25 cellular contexts compared by ENCODE assay signal in the genomic region with DNA sequence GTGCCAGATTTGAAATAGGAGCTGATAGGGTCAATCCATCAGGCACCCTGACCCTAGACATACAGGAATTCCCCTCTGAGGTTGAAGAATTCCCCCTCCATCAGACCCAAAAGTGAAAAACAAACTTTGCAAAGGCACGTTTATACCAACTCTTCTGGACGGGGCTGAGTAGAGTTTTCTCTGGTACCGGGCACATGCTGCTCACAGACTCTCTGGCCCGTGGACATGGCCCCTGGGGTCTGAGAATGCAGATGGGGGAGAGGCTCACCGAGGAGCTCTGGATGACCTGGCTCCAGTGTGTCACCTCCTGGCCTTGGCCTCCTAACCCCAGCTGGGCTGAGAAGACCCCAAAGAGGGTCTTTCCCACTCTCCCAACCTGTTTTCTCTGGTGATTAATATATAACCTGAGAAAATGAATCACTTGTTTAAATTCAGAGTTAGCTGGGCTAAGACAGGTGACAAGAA. TPM values are rescaled to one million over a fixed set of nuclear protein-coding genes. Genes with fewer than 3 reads are reported as not detected.
DNase-seq lines count a peak whose midpoint lies in the region; ATAC-seq, FAIRE-seq and TF ChIP-seq lines count a peak whose summit lies in the region.
"Had no signal": no experiment of that assay in that cellular context is flagged by ENCODE, and none has a peak within 500 bp of the region (broad histone marks: within the 10 kb centered on the region; RNA-seq: fewer than 3 reads in every experiment).

No MANE protein-coding gene starts in this region.

- no peaks in the 10 kb centered on the region for H3K27me3 ChIP-seq in pancreas

- H3K27ac ChIP-seq in pancreas, result no peak overlapping the region
- H3K27ac ChIP-seq: skin epidermis had no signal

- DNase-seq in GM10248 (ENCODE audit: extremely low spot score), result peak; percentile 35
- no peak for DNase-seq in central memory CD8-positive, alpha-beta T cell (ENCODE audit: low spot score in 2 of 2)
- no peak for DNase-seq in AG08396 (ENCODE audit: low spot score)
- no peak for DNase-seq in DMS79 (lab: John Stamatoyannopoulos, UW)
- no peak for DNase-seq in pancreas
- DNase-seq: activated CD4-positive, alpha-beta T cell treated with anti-CD3 and anti-CD28 coated beads for 1 hour; activated CD8-positive, alpha-beta memory T cell treated with anti-CD3 and anti-CD28 coated beads, Interleukin-2, amount 50 U/mL, for 4 hours; foreskin fibroblast; kidney glomerular epithelial cell; mesenchymal stem cell; naive thymus-derived CD8-positive, alpha-beta T cell; NCI-H1694 treated with DMSO at 0.1 percent for 48 hours; NCI-H446 treated with DMSO at 0.1 percent for 48 hours; posterior cingulate gyrus; SK-N-SH; stimulated activated CD4-positive, alpha-beta T cell treated with anti-CD3 and anti-CD28 coated beads, Interleukin-2, amount 100 ng/mL, for 48 hours; substantia nigra; T-helper 9 cell had no signal

- H3K4me3 Mint-ChIP-seq in central memory CD8-positive, alpha-beta T cell, result no peak overlapping the region
- H3K4me3 Mint-ChIP-seq: activated naive CD4-positive, alpha-beta T cell treated with anti-CD3 and anti-CD28 coated beads, Interleukin-2, amount 50 U/mL, for 24 hours; naive thymus-derived CD8-positive, alpha-beta T cell had no signal

- ATAC-seq in GM18870 (IDR thresholded peaks at IDR 0.05; ENCODE audit: unreplicated experiment) (peak; percentile 50), HG03159 (IDR thresholded peaks at IDR 0.05; ENCODE audit: unreplicated experiment) (peak; percentile 42), HG03095 (IDR thresholded peaks at IDR 0.05; ENCODE audit: unreplicated experiment) (no peak), pancreas (no peak)
- ATAC-seq in central memory CD8-positive, alpha-beta T cell (replicated peaks; ENCODE audit: extremely low read depth, poor library complexity, severe bottlenecking), result no peak
- ATAC-seq: HCT116; naive thymus-derived CD8-positive, alpha-beta T cell had no signal

- POLR2A ChIA-PET in GM10248 (lab: Yijun Ruan, JAX), result no interaction called here

- CTCF ChIA-PET in GM10248 (lab: Yijun Ruan, JAX), result interaction anchor here (0.6 to 2.1 kb wide), 10 partner anchors 10 to 350 kb away, joined by 3 to 7 read pairs (median 4); no protein-coding TSS in a partner anchor

- H3K9me3 Mint-ChIP-seq in central memory CD8-positive, alpha-beta T cell, result no peaks in the 10 kb centered on the region
- H3K9me3 Mint-ChIP-seq: activated naive CD4-positive, alpha-beta T cell treated with anti-CD3 and anti-CD28 coated beads, Interleukin-2, amount 50 U/mL, for 24 hours had no signal

- intact Hi-C loops in pancreas (cut with DNase I), result loop anchor here in 1 of 3 donors (10.0 kb wide), 1 partner anchor 116 kb away; no protein-coding TSS in a partner anchor

- no peaks in the 10 kb centered on the region for H3K27me3 Mint-ChIP-seq in central memory CD8-positive, alpha-beta T cell
- H3K27me3 Mint-ChIP-seq: activated naive CD4-positive, alpha-beta T cell treated with anti-CD3 and anti-CD28 coated beads, Interleukin-2, amount 50 U/mL, for 24 hours; naive thymus-derived CD8-positive, alpha-beta T cell had no signal

- H3K27ac Mint-ChIP-seq in central memory CD8-positive, alpha-beta T cell (ENCODE audit: low read depth), result peak overlapping the region; percentile 61
- H3K27ac Mint-ChIP-seq: activated naive CD4-positive, alpha-beta T cell treated with anti-CD3 and anti-CD28 coated beads, Interleukin-2, amount 50 U/mL, for 24 hours had no signal

- H3K4me1 ChIP-seq in pancreas, result peaks cover 0 to 13% (median 4%) of the 10 kb centered on the region in 3 donors

- H3K4me1 Mint-ChIP-seq in central memory CD8-positive, alpha-beta T cell, result peaks cover 11% of the 10 kb centered on the region

- no peak for FAIRE-seq in pancreas (lab: Jason Lieb, UNC)

- TF ChIP-seq CTCF in GM10248 (IDR thresholded peaks at IDR 0.05; ENCODE audit: control extremely low read depth, extremely low read depth, low read depth, missing control alignments) (no peak), pancreas (IDR thresholded peaks at IDR 0.05) (no peak)

- 40 to 62% methylated on average over 5 of the region's 5 CpGs for WGBS in pancreas, 2 donors

- H3K9me3 ChIP-seq in pancreas, result no peaks in the 10 kb centered on the region
- H3K9me3 ChIP-seq: SK-N-SH had no signal

- H3K36me3 ChIP-seq in pancreas, result no peaks in the 10 kb centered on the region

- no peak overlapping the region for H3K4me3 ChIP-seq in pancreas
- H3K4me3 ChIP-seq: skin epidermis had no signal

- no peaks in the 10 kb centered on the region for H3K36me3 Mint-ChIP-seq in central memory CD8-positive, alpha-beta T cell (ENCODE audit: insufficient read depth)
- H3K36me3 Mint-ChIP-seq: activated naive CD4-positive, alpha-beta T cell treated with anti-CD3 and anti-CD28 coated beads, Interleukin-2, amount 50 U/mL, for 24 hours had no signal

RNA-seq across cellular contexts. Expression of gene LIPC, which starts 11.2 kb away (rescaled TPM):
- total RNA-seq in pancreas, result 1 to 10 TPM in 5 of 6 donors, under 1 TPM in 1; 0.69 to 5.5 (median 1.5) TPM
- polyA plus RNA-seq in pancreas, result 1 to 10 TPM; 1.1 to 2.3 TPM
- total RNA-seq: MCF 10A had no signal
- polyA plus RNA-seq: SK-N-SH had no signal

Comparison
In these comparisons a context has a peak if more than half of its experiments do, and no peak if none do; other contexts are left out.
1. ATAC-seq: peak in GM18870 (single experiment) and HG03159 (single experiment); none in central memory CD8-positive, alpha-beta T cell (single experiment), HG03095 (single experiment) and pancreas (0 of 4).